ENCODE assay signal across 9 cellular contexts in genomic region chr19:55080915-55081772, GRCh38. TPM values are rescaled to one million over a fixed set of nuclear protein-coding genes. Genes with fewer than 3 reads are reported as not detected.
DNase-seq lines count a peak whose midpoint lies in the region; ATAC-seq and TF ChIP-seq lines count a peak whose summit lies in the region.
"Had no signal": no experiment of that assay in that cellular context is flagged by ENCODE, and none has a peak within 500 bp of the region (broad histone marks: within the 10 kb centered on the region; RNA-seq: fewer than 3 reads in every experiment).

No MANE protein-coding gene starts in this region.

- H3K4me3 ChIP-seq in choroid plexus epithelial cell (ENCODE audit: low read depth, low read length) (peak overlapping the region; percentile 62), lower leg skin (ENCODE audit: low read depth, poor library complexity, severe bottlenecking) (peak overlapping the region; percentile 44)

- DNase-seq in DMS53 treated with DMSO at 0.1 percent for 48 hours (lab: John Stamatoyannopoulos, UW; ENCODE audit: unreplicated experiment) (peak; percentile 39), NCI-H2171 treated with DMSO at 0.1 percent for 48 hours (lab: John Stamatoyannopoulos, UW) (peak; percentile 72), choroid plexus epithelial cell (ENCODE audit: low read depth) (peak; percentile 78), lower leg skin (ENCODE audit: low spot score in 2 of 2) (peak; percentile 84 to 97)
- peak; percentile 86 for DNase-seq in activated CD4-positive, CD25-positive, alpha-beta regulatory T cell treated with anti-CD3 and anti-CD28 coated beads, Interleukin-2, amount 50 U/mL, for 72 hours
- peak; percentile 72 for DNase-seq in stimulated activated CD8-positive, alpha-beta memory T cell treated with anti-CD3 and anti-CD28 coated beads, Interleukin-12 subunit alpha, Interleukin-12 subunit beta, amount 100 ng/mL, for 1 hour (ENCODE audit: low read depth)

- TF ChIP-seq CTCF in choroid plexus epithelial cell (conservative IDR thresholded peaks at IDR 0.05; ENCODE audit: low read depth, low read length) = no peak
- no peak for TF ChIP-seq CTCF in lower leg skin (IDR thresholded peaks at IDR 0.05)

- TF ChIP-seq POLR2A in lower leg skin (IDR thresholded peaks at IDR 0.05) = no peak

- WGBS in lower leg skin, 2 donors = 1 to 2% methylated on average over 34 to 60 of the region's 60 CpGs

- intact Hi-C loops in lower leg skin (cut with DNase I; ENCODE audit: low total_unique reads) = no loop called here

- peak; percentile 59 for ATAC-seq in HG02588 (IDR thresholded peaks at IDR 0.05; ENCODE audit: unreplicated experiment)
- ATAC-seq in GM18870 (IDR thresholded peaks at IDR 0.05; ENCODE audit: unreplicated experiment) = no peak

RNA-seq across cellular contexts. Expression of gene EPS8L1, which starts 5.5 kb away (rescaled TPM):
- 100 to 1,000 TPM; 394 to 678 (median 540) TPM for total RNA-seq in lower leg skin

RNA-seq across cellular contexts. Expression of gene RDH13, which starts 18.2 kb away (rescaled TPM):
- 100 to 1,000 TPM in 3 of 4 donors, 10 to 100 TPM in 1; 93.2 to 146 (median 134) TPM for total RNA-seq in lower leg skin

RNA-seq across cellular contexts. Expression of gene PPP1R12C, which starts 36.3 kb away (rescaled TPM):
- total RNA-seq in lower leg skin = 100 to 1,000 TPM in 1 of 4 donors, 10 to 100 TPM in 3; 55.5 to 103 (median 79.4) TPM

RNA-seq across cellular contexts. Expression of gene GP6, which starts 43.1 kb away (rescaled TPM):
- total RNA-seq in lower leg skin = 1 to 10 TPM in 2 of 4 donors, under 1 TPM in 2; 0.49 to 8.5 (median 1.3) TPM
- total RNA-seq: activated CD8-positive, alpha-beta memory T cell treated with anti-CD3 and anti-CD28 coated beads for 36 hours had no signal

Comparison
In these comparisons a context has a peak if more than half of its experiments do, and no peak if none do; other contexts are left out.
1. DNase-seq: peak in every context shown above with its lines; median percentile 90 in lower leg skin; 86 in activated CD4-positive, CD25-positive, alpha-beta regulatory T cell treated with anti-CD3 and anti-CD28 coated beads, Interleukin-2, amount 50 U/mL, for 72 hours; 78 in choroid plexus epithelial cell; 72 in NCI-H2171 treated with DMSO at 0.1 percent for 48 hours; 72 in stimulated activated CD8-positive, alpha-beta memory T cell treated with anti-CD3 and anti-CD28 coated beads, Interleukin-12 subunit alpha, Interleukin-12 subunit beta, amount 100 ng/mL, for 1 hour; 39 in DMS53 treated with DMSO at 0.1 percent for 48 hours.